ENCODE assay signal across 8 cellular contexts in genomic region chr11:67372993-67373915, GRCh38. TPM values are rescaled to one million over a fixed set of nuclear protein-coding genes. Genes with fewer than 3 reads are reported as not detected.
DNase-seq lines count a peak whose midpoint lies in the region; ATAC-seq and TF ChIP-seq lines count a peak whose summit lies in the region.

Gene CLCF1, minus strand, starts transcription at chr11:67373598. Its CDS starts 59 bp downstream, at chr11:67373539.

- H3K9me3 Mint-ChIP-seq in CD8-positive, alpha-beta T cell = no peaks in the 10 kb centered on the region

- peak; percentile 69 to 94 (median 77) for DNase-seq in CD8-positive, alpha-beta T cell
- peak; percentile 63 to 85 (median 81) for DNase-seq in T-helper 1 cell
- peak; percentile 94 for DNase-seq in astrocyte of the hippocampus (ENCODE audit: low read depth, low spot score)

- peaks cover 2% of the 10 kb centered on the region for H3K36me3 Mint-ChIP-seq in CD8-positive, alpha-beta T cell

- H3K27me3 Mint-ChIP-seq in CD8-positive, alpha-beta T cell (ENCODE audit: low read depth) = peaks cover 8% of the 10 kb centered on the region

- H3K9me3 ChIP-seq in CD8-positive, alpha-beta T cell (ENCODE audit: low read length) = no peaks in the 10 kb centered on the region
- H3K9me3 ChIP-seq in iPS-15b (ENCODE audit: control insufficient read depth, insufficient read depth, low read length) = no peaks in the 10 kb centered on the region

- H3K4me1 Mint-ChIP-seq in CD8-positive, alpha-beta T cell (ENCODE audit: low read depth) = peaks cover 56% of the 10 kb centered on the region

- H3K36me3 ChIP-seq in CD8-positive, alpha-beta T cell (ENCODE audit: insufficient read depth, low read length) = no peaks in the 10 kb centered on the region
- no peaks in the 10 kb centered on the region for H3K36me3 ChIP-seq in iPS-15b (ENCODE audit: control insufficient read depth, insufficient read depth, low read length)

- intact Hi-C loops in CD8-positive, alpha-beta T cell (cut with DNase I, micrococcal nuclease) = loop anchor here (1.0 to 5.0 kb wide), 2 partner anchors 20 to 106 kb away; partner anchors contain the start of genes POLD4 (in 2 of the 2) and GRK2 (in 1 of the 2)

- H3K4me1 ChIP-seq in CD8-positive, alpha-beta T cell (ENCODE audit: insufficient read depth, low read length) = peaks cover 51% of the 10 kb centered on the region
- peaks cover 30% of the 10 kb centered on the region for H3K4me1 ChIP-seq in iPS-15b (ENCODE audit: control insufficient read depth, insufficient read depth, low read length)

- H3K4me3 ChIP-seq in CD8-positive, alpha-beta T cell (ENCODE audit: low read depth, low read length) = peak within 1 kb of the TSS; percentile 61
- H3K4me3 ChIP-seq in iPS-15b (ENCODE audit: low read depth, low read length) (peak within 1 kb of the TSS; percentile 53), skin epidermis (peak within 1 kb of the TSS; percentile 65 to 91 (median 76))

- H3K27ac ChIP-seq in CD8-positive, alpha-beta T cell (ENCODE audit: low read depth, low read length) = peak within 1 kb of the TSS; percentile 30
- H3K27ac ChIP-seq in skin epidermis = peak within 1 kb of the TSS; percentile 81 to 99 (median 93)

- H3K27ac Mint-ChIP-seq in CD8-positive, alpha-beta T cell = peak within 1 kb of the TSS; percentile 93

- peak; percentile 85 for ATAC-seq in CD8-positive, alpha-beta T cell
- ATAC-seq in HG03354 (IDR thresholded peaks at IDR 0.05; ENCODE audit: poor library complexity, severe bottlenecking, unreplicated experiment) (peak; percentile 34), GM19467 (IDR thresholded peaks at IDR 0.05; ENCODE audit: unreplicated experiment) (no peak), GM18867 (IDR thresholded peaks at IDR 0.05; ENCODE audit: unreplicated experiment) (no peak)

- CTCF ChIA-PET in CD8-positive, alpha-beta T cell (lab: Charles Lee) = interaction anchor here (0.9 to 40.7 kb wide), 5 partner anchors 6 to 110 kb away, joined by 3 to 1319 read pairs (median 37); partner anchors contain the start of genes CLCF1, POLD4 and RAD9A

- H3K4me3 Mint-ChIP-seq in CD8-positive, alpha-beta T cell = peak within 1 kb of the TSS; percentile 94

- H3K27me3 ChIP-seq in CD8-positive, alpha-beta T cell (ENCODE audit: insufficient read depth, low read length) = no peaks in the 10 kb centered on the region
- peaks cover 46% of the 10 kb centered on the region for H3K27me3 ChIP-seq in iPS-15b (ENCODE audit: control insufficient read depth, insufficient read depth, low read length)

- POLR2A ChIA-PET in CD8-positive, alpha-beta T cell (lab: Charles Lee) = interaction anchor here (0.6 to 3.8 kb wide), 13 partner anchors 9 to 583 kb away, joined by 3 to 35 read pairs (median 5); partner anchors contain the start of genes POLD4 and RAD9A

- peak within 1 kb of the TSS; percentile 2 for H3K9ac ChIP-seq in iPS-15b (ENCODE audit: low read depth, low read length)

- no peak for TF ChIP-seq CTCF in CD8-positive, alpha-beta T cell (IDR thresholded peaks at IDR 0.05)

RNA-seq across cellular contexts. Expression of gene CLCF1, which starts in this region (rescaled TPM):
- total RNA-seq in CD8-positive, alpha-beta T cell = 1 to 10 TPM; 7.1 to 7.8 TPM

Comparison
In these comparisons a context has a peak if more than half of its experiments do, and no peak if none do; other contexts are left out.
1. ATAC-seq: peak in CD8-positive, alpha-beta T cell (single experiment) and HG03354 (single experiment); none in GM19467 (single experiment) and GM18867 (single experiment).
2. Peak in every context shown above with its lines, with median percentiles within 50 percentile points of each other: DNase-seq and H3K4me3 ChIP-seq.